ENCODE assay signal across 34 cellular contexts in genomic region chr15:37517506-37517905, GRCh38.
"Had no signal": no experiment of that assay in that cellular context is flagged by ENCODE, and none has a peak within 500 bp of the region (broad histone marks: within the 10 kb centered on the region; RNA-seq: fewer than 3 reads in every experiment).

No MANE protein-coding gene starts in this region.

- H3K9me3 Mint-ChIP-seq: activated naive CD4-positive, alpha-beta T cell treated with anti-CD3 and anti-CD28 coated beads, Interleukin-2, amount 10 ng/mL, durations not matched to agents 7 days and 5 days had no signal

- H3K27me3 Mint-ChIP-seq: activated B cell treated with CpG ODN at 0.5 μM for 24 hours; activated CD4-positive, alpha-beta memory T cell treated with anti-CD3 and anti-CD28 coated beads for 36 hours; activated CD4-positive, alpha-beta T cell treated with anti-CD3 and anti-CD28 coated beads, Interleukin-2, amount 10 ng/mL, durations not matched to agents 24 days and 14 days; activated CD8-positive, alpha-beta memory T cell treated with anti-CD3 and anti-CD28 coated beads, Interleukin-2, amount 10 ng/mL, durations not matched to agents 7 days and 5 days; activated naive CD4-positive, alpha-beta T cell treated with anti-CD3 and anti-CD28 coated beads, Interleukin-2, amount 10 ng/mL, durations not matched to agents 7 days and 5 days; activated naive CD8-positive, alpha-beta T cell treated with anti-CD3 and anti-CD28 coated beads, Interleukin-2, amount 10 ng/mL, durations not matched to agents 7 days and 5 days; brain; T-helper 17 cell had no signal

- H3K4me3 Mint-ChIP-seq: activated B cell treated with CpG ODN at 0.5 μM for 24 hours; activated CD4-positive, alpha-beta memory T cell treated with anti-CD3 and anti-CD28 coated beads for 36 hours; activated CD4-positive, alpha-beta T cell treated with anti-CD3 and anti-CD28 coated beads, Interleukin-2, amount 10 ng/mL, durations not matched to agents 24 days and 14 days; activated CD8-positive, alpha-beta memory T cell treated with anti-CD3 and anti-CD28 coated beads, Interleukin-2, amount 10 ng/mL, durations not matched to agents 7 days and 5 days; activated CD8-positive, alpha-beta T cell treated with anti-CD3 and anti-CD28 coated beads, Interleukin-2, amount 10 ng/mL, durations not matched to agents 7 days and 5 days; activated naive CD4-positive, alpha-beta T cell treated with anti-CD3 and anti-CD28 coated beads, Interleukin-2, amount 10 ng/mL, durations not matched to agents 7 days and 5 days; activated naive CD8-positive, alpha-beta T cell treated with anti-CD3 and anti-CD28 coated beads, Interleukin-2, amount 10 ng/mL, durations not matched to agents 7 days and 5 days; activated T-helper 1 cell treated with anti-CD3 and anti-CD28 coated beads, Interleukin-12 subunit alpha, Interleukin-12 subunit beta, Interleukin-2, Interleukin-4 antibody, amounts not matched to agents 30 ng/mL and 10 ng/mL and 1 ng/mL, durations not matched to agents 14 hours and 24 hours and 36 hours; T-helper 17 cell; T-helper 2 cell treated with Interferon-gamma antibody and Interleukin-4, amounts not matched to agents 5 μg/mL and 100 μg/mL, for 36 hours had no signal

- H3K4me3 ChIP-seq: ascending aorta, breast epithelium, cardiac muscle cell, colonic mucosa, esophagus squamous epithelium, gastroesophageal sphincter, heart right ventricle had no signal

- H3K27me3 ChIP-seq: ascending aorta, breast epithelium, cardiac muscle cell, colonic mucosa, esophagus squamous epithelium, gastroesophageal sphincter, heart right ventricle had no signal

- H3K27ac ChIP-seq: ascending aorta, breast epithelium, cardiac muscle cell, colonic mucosa, epithelial cell of prostate, esophagus squamous epithelium, gastroesophageal sphincter, heart right ventricle, WERI-Rb-1 had no signal

- FAIRE-seq: endometrium, endothelial cell of umbilical vein had no signal

- H3K9me3 ChIP-seq: ascending aorta, breast epithelium, esophagus squamous epithelium, gastroesophageal sphincter had no signal

- H3K4me1 Mint-ChIP-seq: activated B cell treated with CpG ODN at 0.5 μM for 24 hours; activated CD4-positive, alpha-beta T cell treated with anti-CD3 and anti-CD28 coated beads, Interleukin-2, amount 10 ng/mL, durations not matched to agents 24 days and 14 days; activated CD8-positive, alpha-beta memory T cell treated with anti-CD3 and anti-CD28 coated beads, Interleukin-2, amount 10 ng/mL, durations not matched to agents 7 days and 5 days; activated naive CD4-positive, alpha-beta T cell treated with anti-CD3 and anti-CD28 coated beads, Interleukin-2, amount 10 ng/mL, durations not matched to agents 7 days and 5 days; activated naive CD8-positive, alpha-beta T cell treated with anti-CD3 and anti-CD28 coated beads, Interleukin-2, amount 10 ng/mL, durations not matched to agents 7 days and 5 days; T-helper 17 cell had no signal

- H3K4me1 ChIP-seq: ascending aorta, breast epithelium, colonic mucosa, esophagus squamous epithelium, gastroesophageal sphincter, heart right ventricle had no signal

- H3K36me3 Mint-ChIP-seq: activated CD4-positive, alpha-beta memory T cell treated with anti-CD3 and anti-CD28 coated beads for 36 hours; activated CD8-positive, alpha-beta memory T cell treated with anti-CD3 and anti-CD28 coated beads, Interleukin-2, amount 10 ng/mL, durations not matched to agents 7 days and 5 days; activated naive CD4-positive, alpha-beta T cell treated with anti-CD3 and anti-CD28 coated beads, Interleukin-2, amount 10 ng/mL, durations not matched to agents 7 days and 5 days; activated naive CD4-positive, alpha-beta T cell treated with anti-CD3 and anti-CD28 coated beads, Interleukin-2, amount 50 U/mL, for 72 hours; activated naive CD8-positive, alpha-beta T cell treated with anti-CD3 and anti-CD28 coated beads, Interleukin-2, amount 10 ng/mL, durations not matched to agents 7 days and 5 days; brain had no signal

- H3K36me3 ChIP-seq: ascending aorta, breast epithelium, cardiac muscle cell, colonic mucosa, esophagus squamous epithelium, gastroesophageal sphincter, heart right ventricle, WERI-Rb-1 had no signal

- H3K27ac Mint-ChIP-seq: activated B cell treated with CpG ODN at 0.5 μM for 24 hours; activated CD4-positive, alpha-beta memory T cell treated with anti-CD3 and anti-CD28 coated beads for 36 hours; activated CD4-positive, alpha-beta T cell treated with anti-CD3 and anti-CD28 coated beads, Interleukin-2, amount 10 ng/mL, durations not matched to agents 24 days and 14 days; activated CD8-positive, alpha-beta memory T cell treated with anti-CD3 and anti-CD28 coated beads, Interleukin-2, amount 10 ng/mL, durations not matched to agents 7 days and 5 days; activated CD8-positive, alpha-beta T cell treated with anti-CD3 and anti-CD28 coated beads, Interleukin-2, amount 10 ng/mL, durations not matched to agents 7 days and 5 days; activated naive CD4-positive, alpha-beta T cell treated with anti-CD3 and anti-CD28 coated beads, Interleukin-2, amount 10 ng/mL, durations not matched to agents 7 days and 5 days; activated naive CD4-positive, alpha-beta T cell treated with anti-CD3 and anti-CD28 coated beads, Interleukin-2, amount 50 U/mL, for 72 hours; activated naive CD8-positive, alpha-beta T cell treated with anti-CD3 and anti-CD28 coated beads, Interleukin-2, amount 10 ng/mL, durations not matched to agents 7 days and 5 days; activated T-helper 1 cell treated with anti-CD3 and anti-CD28 coated beads, Interleukin-12 subunit alpha, Interleukin-12 subunit beta, Interleukin-2, Interleukin-4 antibody, amounts not matched to agents 30 ng/mL and 10 ng/mL and 1 ng/mL, durations not matched to agents 14 hours and 24 hours and 36 hours; activated T-helper 2 cell treated with anti-CD3 and anti-CD28 coated beads, Interferon-gamma antibody, Interleukin-2, Interleukin-4, amounts not matched to agents 10 μg/mL and 5 μg/mL and 100 μg/mL, durations not matched to agents 14 hours and 24 hours and 36 hours; T-helper 17 cell; T-helper 2 cell treated with Interferon-gamma antibody and Interleukin-4, amounts not matched to agents 5 μg/mL and 100 μg/mL, for 36 hours had no signal

- DNase-seq: activated B cell treated with CpG ODN at 0.5 μM for 24 hours; activated CD4-positive, alpha-beta memory T cell treated with anti-CD3 and anti-CD28 coated beads for 36 hours; activated CD4-positive, alpha-beta T cell treated with anti-CD3 and anti-CD28 coated beads, Interleukin-2, amount 10 ng/mL, durations not matched to agents 24 days and 14 days; activated CD8-positive, alpha-beta memory T cell treated with anti-CD3 and anti-CD28 coated beads, Interleukin-2, amount 10 ng/mL, durations not matched to agents 7 days and 5 days; activated CD8-positive, alpha-beta memory T cell treated with anti-CD3 and anti-CD28 coated beads, Interleukin-2, amount 50 U/mL, for 4 hours; activated CD8-positive, alpha-beta T cell treated with anti-CD3 and anti-CD28 coated beads, Interleukin-2, amount 10 ng/mL, durations not matched to agents 7 days and 5 days; activated effector memory CD4-positive, alpha-beta T cell treated with anti-CD3 and anti-CD28 coated beads, Interleukin-2, amount 50 U/mL, for 16 hours; activated naive CD4-positive, alpha-beta T cell treated with anti-CD3 and anti-CD28 coated beads, Interleukin-2, amount 10 ng/mL, durations not matched to agents 7 days and 5 days; activated naive CD8-positive, alpha-beta T cell treated with anti-CD3 and anti-CD28 coated beads, Interleukin-2, amount 10 ng/mL, durations not matched to agents 7 days and 5 days; activated T-cell treated with anti-CD3 and anti-CD28 coated beads, Interleukin-2, amount 50 U/mL, for 1 hour; activated T-cell treated with anti-CD3 and anti-CD28 coated beads, Interleukin-2, amount 50 U/mL, for 48 hours; central memory CD4-positive, alpha-beta T cell; cerebellar nuclear complex; colonic mucosa; effector CD8-positive, alpha-beta T cell; esophagus squamous epithelium; foreskin melanocyte; heart right ventricle; T-helper 1 cell; T-helper 17 cell; T1000; WERI-Rb-1 had no signal
